ENCODE assay signal across 1 cellular context in the genomic region with DNA sequence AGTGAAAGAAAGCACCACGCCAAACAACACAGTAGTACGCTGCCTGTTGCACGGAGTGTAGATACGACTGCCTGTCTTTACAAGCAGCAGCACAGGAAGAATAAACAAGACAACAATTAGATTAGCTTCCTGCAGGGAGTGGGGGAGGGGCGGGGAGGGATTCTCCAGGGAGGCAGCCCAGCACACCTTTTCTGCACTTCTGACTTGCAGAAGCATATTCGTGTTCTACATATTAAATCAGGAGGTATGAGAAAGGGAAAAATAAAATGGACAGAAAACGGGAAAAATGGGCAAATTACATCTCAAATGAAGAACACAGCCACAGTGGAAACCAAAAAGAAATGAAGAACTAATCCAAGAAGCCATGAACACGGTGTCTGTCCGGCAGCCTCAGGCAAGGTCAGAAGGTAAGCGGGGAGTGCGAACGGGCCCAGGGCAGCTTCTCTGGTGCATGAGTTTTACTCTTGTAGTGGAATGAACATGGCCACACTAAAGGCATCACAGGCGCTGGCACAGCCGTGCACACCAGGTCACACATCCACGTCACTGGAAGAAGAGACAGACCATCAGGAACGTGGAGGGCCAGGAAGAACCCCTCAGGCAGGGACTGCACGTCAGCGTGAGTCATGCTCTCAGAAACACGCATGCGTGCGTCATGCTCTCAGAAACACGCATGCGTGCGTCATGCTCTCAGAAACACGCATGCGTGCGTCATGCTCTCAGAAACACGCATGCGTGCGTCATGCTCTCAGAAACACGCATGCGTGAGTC.
TF ChIP-seq lines count a peak whose summit lies in the region.

No MANE protein-coding gene starts in this region.

TF ChIP-seq in HEK293, 187 proteins besides CTCF, POLR2A, EP300 and RAD21 (continued from another document and continues in another):
- TF ChIP-seq YY2 (tag by site-specific recombination; IDR thresholded peaks at IDR 0.05), result no peak
- TF ChIP-seq SALL2 (tag by site-specific recombination; IDR thresholded peaks at IDR 0.05; ENCODE audit: borderline replicate concordance), result no peak
- TF ChIP-seq KLF16 (tag by site-specific recombination; IDR thresholded peaks at IDR 0.05), result no peak
- TF ChIP-seq ZBTB1 (tag by site-specific recombination; IDR thresholded peaks at IDR 0.05), result peak; percentile 23; the same call in 1 of the 2 replicates
- no peak for TF ChIP-seq ZFP37 (tag by site-specific recombination; IDR thresholded peaks at IDR 0.05)
- no peak for TF ChIP-seq ZNF571 (tag by site-specific recombination; IDR thresholded peaks at IDR 0.05)
- TF ChIP-seq ZNF274 (IDR thresholded peaks at IDR 0.05; ENCODE audit: low read length), result no peak
- TF ChIP-seq ZNF274 (tag by site-specific recombination; IDR thresholded peaks at IDR 0.05; ENCODE audit: borderline replicate concordance), result no peak
- TF ChIP-seq ZNF610 (tag by site-specific recombination; IDR thresholded peaks at IDR 0.05; ENCODE audit: borderline replicate concordance), result no peak
- TF ChIP-seq SP7 (tag by site-specific recombination; IDR thresholded peaks at IDR 0.05), result peak; percentile 30; the same call in 1 of the 2 replicates
- peak; percentile 61; the same call in 1 of the 2 replicates for TF ChIP-seq TRIM28 (IDR thresholded peaks at IDR 0.05; ENCODE audit: borderline replicate concordance, low read length)
- TF ChIP-seq ZNF707 (tag by site-specific recombination; IDR thresholded peaks at IDR 0.05), result no peak
- TF ChIP-seq ZNF16 (tag by site-specific recombination; IDR thresholded peaks at IDR 0.05; ENCODE audit: low read depth), result no peak
- no peak for TF ChIP-seq ZNF670 (tag by site-specific recombination; IDR thresholded peaks at IDR 0.05; ENCODE audit: low read depth)
- TF ChIP-seq ZNF785 (tag by site-specific recombination; IDR thresholded peaks at IDR 0.05), result no peak
- TF ChIP-seq ZNF654 (tag by site-specific recombination; IDR thresholded peaks at IDR 0.05; ENCODE audit: low read depth), result no peak
- TF ChIP-seq ZNF747 (tag by site-specific recombination; IDR thresholded peaks at IDR 0.05), result no peak
- no peak for TF ChIP-seq KLF1 (tag by site-specific recombination; IDR thresholded peaks at IDR 0.05)
- TF ChIP-seq ZNF133 (tag by site-specific recombination; IDR thresholded peaks at IDR 0.05), result no peak
- no peak for TF ChIP-seq ZNF311 (tag by site-specific recombination; IDR thresholded peaks at IDR 0.05; ENCODE audit: borderline replicate concordance)
- no peak for TF ChIP-seq ZNF830 (tag by site-specific recombination; IDR thresholded peaks at IDR 0.05; ENCODE audit: low read depth)
- no peak for TF ChIP-seq KLF10 (tag by site-specific recombination; IDR thresholded peaks at IDR 0.05)
- no peak for TF ChIP-seq ZNF121 (tag by site-specific recombination; IDR thresholded peaks at IDR 0.05)
- no peak for TF ChIP-seq ZNF701 (tag by site-specific recombination; IDR thresholded peaks at IDR 0.05)
- TF ChIP-seq PRDM1 (tag by site-specific recombination; IDR thresholded peaks at IDR 0.05), result no peak
- 0 out of 2 replicates have a peak, but pooled peaks have one; percentile 40 for TF ChIP-seq ZFP69B (tag by site-specific recombination; IDR thresholded peaks at IDR 0.05)
- TF ChIP-seq ZIC2 (tag by site-specific recombination; IDR thresholded peaks at IDR 0.05), result 0 out of 2 replicates have a peak, but pooled peaks have one; percentile 15
- TF ChIP-seq FEZF1 (tag by site-specific recombination; IDR thresholded peaks at IDR 0.05), result no peak
- TF ChIP-seq, protein P1, sequence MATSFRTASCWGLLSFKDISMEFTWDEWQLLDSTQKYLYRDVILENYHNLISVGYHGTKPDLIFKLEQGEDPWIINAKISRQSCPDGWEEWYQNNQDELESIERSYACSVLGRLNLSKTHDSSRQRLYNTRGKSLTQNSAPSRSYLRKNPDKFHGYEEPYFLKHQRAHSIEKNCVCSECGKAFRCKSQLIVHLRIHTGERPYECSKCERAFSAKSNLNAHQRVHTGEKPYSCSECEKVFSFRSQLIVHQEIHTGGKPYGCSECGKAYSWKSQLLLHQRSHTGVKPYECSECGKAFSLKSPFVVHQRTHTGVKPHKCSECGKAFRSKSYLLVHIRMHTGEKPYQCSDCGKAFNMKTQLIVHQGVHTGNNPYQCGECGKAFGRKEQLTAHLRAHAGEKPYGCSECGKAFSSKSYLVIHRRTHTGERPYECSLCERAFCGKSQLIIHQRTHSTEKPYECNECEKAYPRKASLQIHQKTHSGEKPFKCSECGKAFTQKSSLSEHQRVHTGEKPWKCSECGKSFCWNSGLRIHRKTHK (tag by site-specific recombination; IDR thresholded peaks at IDR 0.05), result no peak
- TF ChIP-seq HOXC10 (CRISPR knock-in tag; IDR thresholded peaks at IDR 0.05), result no peak
- TF ChIP-seq ZBTB48 (tag by site-specific recombination; IDR thresholded peaks at IDR 0.05), result no peak
- TF ChIP-seq ZNF514 (tag by site-specific recombination; IDR thresholded peaks at IDR 0.05), result no peak
- TF ChIP-seq ZNF2 (tag by site-specific recombination; IDR thresholded peaks at IDR 0.05), result peak; percentile 73; the same call in 1 of the 2 replicates
- TF ChIP-seq ZSCAN23 (tag by site-specific recombination; IDR thresholded peaks at IDR 0.05), result no peak
- TF ChIP-seq GLIS2 (tag by site-specific recombination; IDR thresholded peaks at IDR 0.05), result peak; percentile 49; the same call in 1 of the 2 replicates
- no peak for TF ChIP-seq KLF8 (tag by site-specific recombination; IDR thresholded peaks at IDR 0.05)
- no peak for TF ChIP-seq ZNF596 (tag by site-specific recombination; IDR thresholded peaks at IDR 0.05)
- TF ChIP-seq ZNF843 (tag by site-specific recombination; IDR thresholded peaks at IDR 0.05), result no peak
- TF ChIP-seq ZBTB17 (tag by site-specific recombination; IDR thresholded peaks at IDR 0.05), result peak; percentile 53
- TF ChIP-seq WT1 (tag by site-specific recombination; IDR thresholded peaks at IDR 0.05), result peak; percentile 27; the same call in 1 of the 2 replicates
- TF ChIP-seq, protein P2, sequence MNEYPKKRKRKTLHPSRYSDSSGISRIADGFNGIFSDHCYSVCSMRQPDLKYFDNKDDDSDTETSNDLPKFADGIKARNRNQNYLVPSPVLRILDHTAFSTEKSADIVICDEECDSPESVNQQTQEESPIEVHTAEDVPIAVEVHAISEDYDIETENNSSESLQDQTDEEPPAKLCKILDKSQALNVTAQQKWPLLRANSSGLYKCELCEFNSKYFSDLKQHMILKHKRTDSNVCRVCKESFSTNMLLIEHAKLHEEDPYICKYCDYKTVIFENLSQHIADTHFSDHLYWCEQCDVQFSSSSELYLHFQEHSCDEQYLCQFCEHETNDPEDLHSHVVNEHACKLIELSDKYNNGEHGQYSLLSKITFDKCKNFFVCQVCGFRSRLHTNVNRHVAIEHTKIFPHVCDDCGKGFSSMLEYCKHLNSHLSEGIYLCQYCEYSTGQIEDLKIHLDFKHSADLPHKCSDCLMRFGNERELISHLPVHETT (tag by site-specific recombination; IDR thresholded peaks at IDR 0.05), result 0 out of 2 replicates have a peak, but pooled peaks have one; percentile 44
- TF ChIP-seq OVOL3 (tag by site-specific recombination; IDR thresholded peaks at IDR 0.05), result no peak
- TF ChIP-seq, protein P3, sequence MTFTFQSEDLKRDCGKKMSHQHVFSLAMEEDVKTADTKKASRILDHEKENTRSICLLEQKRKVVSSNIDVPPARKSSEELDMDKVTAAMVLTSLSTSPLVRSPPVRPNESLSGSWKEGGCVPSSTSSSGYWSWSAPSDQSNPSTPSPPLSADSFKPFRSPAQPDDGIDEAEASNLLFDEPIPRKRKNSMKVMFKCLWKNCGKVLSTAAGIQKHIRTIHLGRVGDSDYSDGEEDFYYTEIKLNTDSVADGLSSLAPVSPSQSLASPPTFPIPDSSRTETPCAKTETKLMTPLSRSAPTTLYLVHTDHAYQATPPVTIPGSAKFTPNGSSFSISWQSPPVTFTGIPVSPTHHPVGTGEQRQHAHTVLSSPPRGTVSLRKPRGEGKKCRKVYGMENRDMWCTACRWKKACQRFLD (tag by site-specific recombination; IDR thresholded peaks at IDR 0.05), result no peak
- TF ChIP-seq OSR2 (tag by site-specific recombination; IDR thresholded peaks at IDR 0.05), result peak; percentile 51
- no peak for TF ChIP-seq SP2 (tag by site-specific recombination; IDR thresholded peaks at IDR 0.05)
- TF ChIP-seq, protein P4, sequence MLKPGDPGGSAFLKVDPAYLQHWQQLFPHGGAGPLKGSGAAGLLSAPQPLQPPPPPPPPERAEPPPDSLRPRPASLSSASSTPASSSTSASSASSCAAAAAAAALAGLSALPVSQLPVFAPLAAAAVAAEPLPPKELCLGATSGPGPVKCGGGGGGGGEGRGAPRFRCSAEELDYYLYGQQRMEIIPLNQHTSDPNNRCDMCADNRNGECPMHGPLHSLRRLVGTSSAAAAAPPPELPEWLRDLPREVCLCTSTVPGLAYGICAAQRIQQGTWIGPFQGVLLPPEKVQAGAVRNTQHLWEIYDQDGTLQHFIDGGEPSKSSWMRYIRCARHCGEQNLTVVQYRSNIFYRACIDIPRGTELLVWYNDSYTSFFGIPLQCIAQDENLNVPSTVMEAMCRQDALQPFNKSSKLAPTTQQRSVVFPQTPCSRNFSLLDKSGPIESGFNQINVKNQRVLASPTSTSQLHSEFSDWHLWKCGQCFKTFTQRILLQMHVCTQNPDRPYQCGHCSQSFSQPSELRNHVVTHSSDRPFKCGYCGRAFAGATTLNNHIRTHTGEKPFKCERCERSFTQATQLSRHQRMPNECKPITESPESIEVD (tag by site-specific recombination; IDR thresholded peaks at IDR 0.05), result no peak
- no peak for TF ChIP-seq ZNF777 (tag by site-specific recombination; IDR thresholded peaks at IDR 0.05; ENCODE audit: borderline replicate concordance)
- no peak for TF ChIP-seq ZNF473 (tag by site-specific recombination; IDR thresholded peaks at IDR 0.05)
- TF ChIP-seq, protein P5, sequence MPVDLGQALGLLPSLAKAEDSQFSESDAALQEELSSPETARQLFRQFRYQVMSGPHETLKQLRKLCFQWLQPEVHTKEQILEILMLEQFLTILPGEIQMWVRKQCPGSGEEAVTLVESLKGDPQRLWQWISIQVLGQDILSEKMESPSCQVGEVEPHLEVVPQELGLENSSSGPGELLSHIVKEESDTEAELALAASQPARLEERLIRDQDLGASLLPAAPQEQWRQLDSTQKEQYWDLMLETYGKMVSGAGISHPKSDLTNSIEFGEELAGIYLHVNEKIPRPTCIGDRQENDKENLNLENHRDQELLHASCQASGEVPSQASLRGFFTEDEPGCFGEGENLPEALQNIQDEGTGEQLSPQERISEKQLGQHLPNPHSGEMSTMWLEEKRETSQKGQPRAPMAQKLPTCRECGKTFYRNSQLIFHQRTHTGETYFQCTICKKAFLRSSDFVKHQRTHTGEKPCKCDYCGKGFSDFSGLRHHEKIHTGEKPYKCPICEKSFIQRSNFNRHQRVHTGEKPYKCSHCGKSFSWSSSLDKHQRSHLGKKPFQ (tag by site-specific recombination; IDR thresholded peaks at IDR 0.05), result peak; percentile 94
- peak; percentile 66 for TF ChIP-seq ZXDB (tag by site-specific recombination; IDR thresholded peaks at IDR 0.05)
- peak; percentile 82 for TF ChIP-seq ZNF366 (tag by site-specific recombination; conservative IDR thresholded peaks at IDR 0.05)
- TF ChIP-seq, protein P6, sequence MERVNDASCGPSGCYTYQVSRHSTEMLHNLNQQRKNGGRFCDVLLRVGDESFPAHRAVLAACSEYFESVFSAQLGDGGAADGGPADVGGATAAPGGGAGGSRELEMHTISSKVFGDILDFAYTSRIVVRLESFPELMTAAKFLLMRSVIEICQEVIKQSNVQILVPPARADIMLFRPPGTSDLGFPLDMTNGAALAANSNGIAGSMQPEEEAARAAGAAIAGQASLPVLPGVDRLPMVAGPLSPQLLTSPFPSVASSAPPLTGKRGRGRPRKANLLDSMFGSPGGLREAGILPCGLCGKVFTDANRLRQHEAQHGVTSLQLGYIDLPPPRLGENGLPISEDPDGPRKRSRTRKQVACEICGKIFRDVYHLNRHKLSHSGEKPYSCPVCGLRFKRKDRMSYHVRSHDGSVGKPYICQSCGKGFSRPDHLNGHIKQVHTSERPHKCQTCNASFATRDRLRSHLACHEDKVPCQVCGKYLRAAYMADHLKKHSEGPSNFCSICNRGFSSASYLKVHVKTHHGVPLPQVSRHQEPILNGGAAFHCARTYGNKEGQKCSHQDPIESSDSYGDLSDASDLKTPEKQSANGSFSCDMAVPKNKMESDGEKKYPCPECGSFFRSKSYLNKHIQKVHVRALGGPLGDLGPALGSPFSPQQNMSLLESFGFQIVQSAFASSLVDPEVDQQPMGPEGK (tag by site-specific recombination; IDR thresholded peaks at IDR 0.05), result 0 out of 2 replicates have a peak, but pooled peaks have one; percentile 39
- no peak; the same call in 1 of the 2 replicates for TF ChIP-seq ZNF501 (tag by site-specific recombination; IDR thresholded peaks at IDR 0.05)
- TF ChIP-seq ZNF600 (tag by site-specific recombination; IDR thresholded peaks at IDR 0.05), result peak; percentile 80
- no peak for TF ChIP-seq ZNF776 (tag by site-specific recombination; IDR thresholded peaks at IDR 0.05; ENCODE audit: borderline replicate concordance)
- peak; percentile 91 for TF ChIP-seq SCRT2 (tag by site-specific recombination; IDR thresholded peaks at IDR 0.05)
- TF ChIP-seq, protein P7, sequence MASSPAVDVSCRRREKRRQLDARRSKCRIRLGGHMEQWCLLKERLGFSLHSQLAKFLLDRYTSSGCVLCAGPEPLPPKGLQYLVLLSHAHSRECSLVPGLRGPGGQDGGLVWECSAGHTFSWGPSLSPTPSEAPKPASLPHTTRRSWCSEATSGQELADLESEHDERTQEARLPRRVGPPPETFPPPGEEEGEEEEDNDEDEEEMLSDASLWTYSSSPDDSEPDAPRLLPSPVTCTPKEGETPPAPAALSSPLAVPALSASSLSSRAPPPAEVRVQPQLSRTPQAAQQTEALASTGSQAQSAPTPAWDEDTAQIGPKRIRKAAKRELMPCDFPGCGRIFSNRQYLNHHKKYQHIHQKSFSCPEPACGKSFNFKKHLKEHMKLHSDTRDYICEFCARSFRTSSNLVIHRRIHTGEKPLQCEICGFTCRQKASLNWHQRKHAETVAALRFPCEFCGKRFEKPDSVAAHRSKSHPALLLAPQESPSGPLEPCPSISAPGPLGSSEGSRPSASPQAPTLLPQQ (tag by site-specific recombination; IDR thresholded peaks at IDR 0.05), result no peak
- TF ChIP-seq, protein P8, sequence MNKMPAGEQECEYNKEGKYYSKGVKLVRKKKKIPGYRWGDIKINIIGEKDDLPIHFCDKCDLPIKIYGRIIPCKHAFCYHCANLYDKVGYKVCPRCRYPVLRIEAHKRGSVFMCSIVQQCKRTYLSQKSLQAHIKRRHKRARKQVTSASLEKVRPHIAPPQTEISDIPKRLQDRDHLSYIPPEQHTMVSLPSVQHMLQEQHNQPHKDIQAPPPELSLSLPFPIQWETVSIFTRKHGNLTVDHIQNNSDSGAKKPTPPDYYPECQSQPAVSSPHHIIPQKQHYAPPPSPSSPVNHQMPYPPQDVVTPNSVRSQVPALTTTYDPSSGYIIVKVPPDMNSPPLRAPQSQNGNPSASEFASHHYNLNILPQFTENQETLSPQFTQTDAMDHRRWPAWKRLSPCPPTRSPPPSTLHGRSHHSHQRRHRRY (tag by site-specific recombination; IDR thresholded peaks at IDR 0.05), result no peak
